In the genomic region with DNA sequence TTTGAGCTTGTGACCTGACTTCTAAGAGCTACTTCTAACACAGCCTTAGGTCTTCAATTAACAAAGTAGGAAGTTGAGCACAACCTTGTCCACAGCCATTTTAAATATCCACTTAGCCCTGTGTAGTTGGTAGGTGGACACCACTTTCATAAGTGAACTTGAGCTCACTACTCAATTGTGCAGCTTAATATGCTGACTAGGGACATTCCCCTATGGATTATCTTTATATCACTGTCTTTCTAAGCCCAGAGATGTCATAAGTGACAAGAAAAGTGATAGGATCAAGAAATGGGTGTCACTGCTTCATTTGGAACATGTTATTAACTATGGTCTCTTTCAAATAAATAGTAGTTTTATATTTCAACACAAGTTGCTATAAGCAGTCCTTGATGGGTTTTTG, we compare ENCODE assay signal across 1 cellular context.
TF ChIP-seq lines count a peak whose summit lies in the region.

No MANE protein-coding gene starts in this region.

TF ChIP-seq in HEK293, 187 proteins besides CTCF, POLR2A, EP300 and RAD21 (continued from another document):
- TF ChIP-seq, protein P1, sequence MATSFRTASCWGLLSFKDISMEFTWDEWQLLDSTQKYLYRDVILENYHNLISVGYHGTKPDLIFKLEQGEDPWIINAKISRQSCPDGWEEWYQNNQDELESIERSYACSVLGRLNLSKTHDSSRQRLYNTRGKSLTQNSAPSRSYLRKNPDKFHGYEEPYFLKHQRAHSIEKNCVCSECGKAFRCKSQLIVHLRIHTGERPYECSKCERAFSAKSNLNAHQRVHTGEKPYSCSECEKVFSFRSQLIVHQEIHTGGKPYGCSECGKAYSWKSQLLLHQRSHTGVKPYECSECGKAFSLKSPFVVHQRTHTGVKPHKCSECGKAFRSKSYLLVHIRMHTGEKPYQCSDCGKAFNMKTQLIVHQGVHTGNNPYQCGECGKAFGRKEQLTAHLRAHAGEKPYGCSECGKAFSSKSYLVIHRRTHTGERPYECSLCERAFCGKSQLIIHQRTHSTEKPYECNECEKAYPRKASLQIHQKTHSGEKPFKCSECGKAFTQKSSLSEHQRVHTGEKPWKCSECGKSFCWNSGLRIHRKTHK (tag by site-specific recombination; IDR thresholded peaks at IDR 0.05): no peak
